1 cellular context compared by ENCODE assay signal in the genomic region with DNA sequence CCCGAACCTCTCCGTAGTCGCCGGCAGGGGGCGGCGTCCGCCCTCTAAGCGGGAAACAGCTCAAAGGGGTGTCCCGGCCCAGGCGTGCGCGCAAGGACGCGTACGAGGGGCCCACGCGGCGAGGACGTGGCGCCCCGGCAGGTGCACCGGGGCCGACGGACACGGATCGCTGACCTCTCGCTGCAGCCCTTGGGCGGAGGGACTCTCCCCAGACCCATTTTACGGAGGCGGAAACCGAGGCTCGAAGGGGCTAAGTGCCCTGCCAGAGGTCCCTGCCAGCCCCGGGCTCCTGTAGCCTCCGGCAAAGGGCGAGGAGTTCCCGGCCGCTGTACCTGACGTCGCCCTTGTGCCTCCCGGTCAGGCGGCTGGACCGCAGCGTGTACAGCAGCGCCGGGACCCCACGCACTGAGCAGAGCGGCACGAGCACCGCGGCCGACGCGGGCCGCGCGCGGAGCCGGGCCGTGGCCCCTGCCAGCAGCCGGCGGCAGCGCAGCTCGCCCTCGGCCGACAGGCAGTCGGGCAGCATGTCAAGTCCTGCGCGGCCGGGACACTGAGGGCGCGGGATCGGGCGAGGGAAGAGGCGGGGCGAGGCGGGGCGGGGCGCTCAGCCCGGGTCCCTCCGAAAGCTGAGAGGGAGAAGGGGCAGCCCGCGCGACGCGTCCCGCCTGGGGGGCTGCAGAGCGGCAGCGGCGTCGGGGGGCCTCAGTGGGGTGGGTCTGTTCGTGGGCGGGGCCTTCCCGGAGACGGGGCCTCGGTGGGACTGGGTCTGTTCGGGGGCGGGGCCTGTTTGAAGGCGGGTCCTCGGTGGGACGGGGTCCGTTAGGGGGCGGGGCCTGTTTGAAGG.
TF ChIP-seq lines count a peak whose summit lies in the region.

A gene with protein sequence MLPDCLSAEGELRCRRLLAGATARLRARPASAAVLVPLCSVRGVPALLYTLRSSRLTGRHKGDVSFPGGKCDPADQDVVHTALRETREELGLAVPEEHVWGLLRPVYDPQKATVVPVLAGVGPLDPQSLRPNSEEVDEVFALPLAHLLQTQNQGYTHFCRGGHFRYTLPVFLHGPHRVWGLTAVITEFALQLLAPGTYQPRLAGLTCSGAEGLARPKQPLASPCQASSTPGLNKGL (minus strand): TSS at position 552 of the 844 bp plus-strand sequence. CDS start 26 bp downstream, at position 526.

TF ChIP-seq in H1, 55 proteins besides CTCF, POLR2A, EP300 and RAD21:
- TF ChIP-seq SAP30 (IDR thresholded peaks at IDR 0.05; ENCODE audit: insufficient read depth, insufficient replicate concordance, low read length) (no peak), CTBP2 (IDR thresholded peaks at IDR 0.05; ENCODE audit: borderline replicate concordance, insufficient read depth, insufficient read length, low read length) (no peak), RFX5 (IDR thresholded peaks at IDR 0.05; ENCODE audit: borderline replicate concordance, low read depth, low read length) (no peak), TAF7 (optimal IDR thresholded peaks at IDR 0.05; ENCODE audit: borderline replicate concordance, low read depth, low read length) (no peak), MAFK (IDR thresholded peaks at IDR 0.05; ENCODE audit: low read depth, low read length) (no peak), SP1 (IDR thresholded peaks at IDR 0.05; ENCODE audit: low read depth, low read length) (no peak), RBBP5 (IDR thresholded peaks at IDR 0.05; ENCODE audit: borderline replicate concordance, low read depth, low read length) (peak; percentile 50; the same call in 1 of the 2 replicates), SUZ12 (IDR thresholded peaks at IDR 0.05; ENCODE audit: low read length) (no peak), SP2 (IDR thresholded peaks at IDR 0.05; ENCODE audit: low read length) (no peak), CREB1 (IDR thresholded peaks at IDR 0.05) (0 out of 2 replicates have a peak, but pooled peaks have one; percentile 14), TAF1 (IDR thresholded peaks at IDR 0.05; ENCODE audit: low read depth, low read length) (peak; percentile 32; the same call in 1 of the 2 replicates), CEBPB (IDR thresholded peaks at IDR 0.05; ENCODE audit: low read depth, low read length) (no peak), POLR2AphosphoS5 (IDR thresholded peaks at IDR 0.05; ENCODE audit: low read depth, low read length) (peak; percentile 76), EZH2 (IDR thresholded peaks at IDR 0.05; ENCODE audit: low read depth, low read length, severe bottlenecking) (no peak), HDAC2 (IDR thresholded peaks at IDR 0.05; ENCODE audit: borderline replicate concordance in 1 of 2, low read depth in 2 of 2, low read length in 2 of 2) (peak in 1 of 2 experiments; percentile 84; a peak in 2 of 4 replicates), SIN3A (conservative IDR thresholded peaks at IDR 0.05 in 1 of 2, IDR thresholded peaks at IDR 0.05 in 1 of 2; ENCODE audit: low read depth in 1 of 2, low read length in 2 of 2) (0 out of 4 replicates have a peak, but pooled peaks have one; percentile 38 to 64), SIX5 (IDR thresholded peaks at IDR 0.05; ENCODE audit: low read depth, low read length) (no peak), HDAC6 (IDR thresholded peaks at IDR 0.05; ENCODE audit: low read depth, low read length) (no peak), ZNF274 (IDR thresholded peaks at IDR 0.05; ENCODE audit: borderline replicate concordance, extremely low read depth, low read length) (no peak), KDM1A (IDR thresholded peaks at IDR 0.05; ENCODE audit: borderline replicate concordance, low read length) (peak; percentile 96), NANOG (IDR thresholded peaks at IDR 0.05; ENCODE audit: insufficient read depth, low read depth, low read length, poor library complexity, severe bottlenecking) (no peak), YY1 (IDR thresholded peaks at IDR 0.05; ENCODE audit: low read depth, low read length) (0 out of 2 replicates have a peak, but pooled peaks have one; percentile 28), BACH1 (IDR thresholded peaks at IDR 0.05; ENCODE audit: low read length) (peak; percentile 47), BRCA1 (IDR thresholded peaks at IDR 0.05; ENCODE audit: low read depth, low read length) (no peak), RXRA (IDR thresholded peaks at IDR 0.05; ENCODE audit: insufficient read depth, low read depth, low read length) (no peak), CBX5 (IDR thresholded peaks at IDR 0.05; ENCODE audit: low read depth, low read length) (no peak), KDM4A (IDR thresholded peaks at IDR 0.05; ENCODE audit: low read depth, low read length, severe bottlenecking) (peak; percentile 35), GTF2F1 (IDR thresholded peaks at IDR 0.05; ENCODE audit: borderline replicate concordance, low read depth, low read length) (no peak), TEAD4 (IDR thresholded peaks at IDR 0.05; ENCODE audit: low read depth, low read length) (0 out of 2 replicates have a peak, but pooled peaks have one; percentile 5), SP4 (IDR thresholded peaks at IDR 0.05; ENCODE audit: low read length) (no peak; the same call in none of the 2 replicates), SIRT6 (IDR thresholded peaks at IDR 0.05; ENCODE audit: low read length) (no peak), PHF8 (conservative IDR thresholded peaks at IDR 0.05; ENCODE audit: low read depth, low read length) (peak; percentile 22; the same call in 1 of the 2 replicates), TBP (IDR thresholded peaks at IDR 0.05; ENCODE audit: low read depth, low read length) (no peak), BCL11A (IDR thresholded peaks at IDR 0.05; ENCODE audit: low read depth in 2 of 2, low read length in 2 of 2) (no peak)
- TF ChIP-seq, protein P1, sequence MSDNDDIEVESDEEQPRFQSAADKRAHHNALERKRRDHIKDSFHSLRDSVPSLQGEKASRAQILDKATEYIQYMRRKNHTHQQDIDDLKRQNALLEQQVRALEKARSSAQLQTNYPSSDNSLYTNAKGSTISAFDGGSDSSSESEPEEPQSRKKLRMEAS (IDR thresholded peaks at IDR 0.05): peak; percentile 80
- TF ChIP-seq, protein P2, sequence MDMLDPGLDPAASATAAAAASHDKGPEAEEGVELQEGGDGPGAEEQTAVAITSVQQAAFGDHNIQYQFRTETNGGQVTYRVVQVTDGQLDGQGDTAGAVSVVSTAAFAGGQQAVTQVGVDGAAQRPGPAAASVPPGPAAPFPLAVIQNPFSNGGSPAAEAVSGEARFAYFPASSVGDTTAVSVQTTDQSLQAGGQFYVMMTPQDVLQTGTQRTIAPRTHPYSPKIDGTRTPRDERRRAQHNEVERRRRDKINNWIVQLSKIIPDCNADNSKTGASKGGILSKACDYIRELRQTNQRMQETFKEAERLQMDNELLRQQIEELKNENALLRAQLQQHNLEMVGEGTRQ (IDR thresholded peaks at IDR 0.05; ENCODE audit: low read length): no peak
- TF ChIP-seq, protein P3, sequence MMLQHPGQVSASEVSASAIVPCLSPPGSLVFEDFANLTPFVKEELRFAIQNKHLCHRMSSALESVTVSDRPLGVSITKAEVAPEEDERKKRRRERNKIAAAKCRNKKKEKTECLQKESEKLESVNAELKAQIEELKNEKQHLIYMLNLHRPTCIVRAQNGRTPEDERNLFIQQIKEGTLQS (IDR thresholded peaks at IDR 0.05; ENCODE audit: insufficient read depth, low read depth, low read length): no peak
- TF ChIP-seq, protein P4, sequence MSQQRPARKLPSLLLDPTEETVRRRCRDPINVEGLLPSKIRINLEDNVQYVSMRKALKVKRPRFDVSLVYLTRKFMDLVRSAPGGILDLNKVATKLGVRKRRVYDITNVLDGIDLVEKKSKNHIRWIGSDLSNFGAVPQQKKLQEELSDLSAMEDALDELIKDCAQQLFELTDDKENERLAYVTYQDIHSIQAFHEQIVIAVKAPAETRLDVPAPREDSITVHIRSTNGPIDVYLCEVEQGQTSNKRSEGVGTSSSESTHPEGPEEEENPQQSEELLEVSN (IDR thresholded peaks at IDR 0.05): peak; percentile 88
- TF ChIP-seq, protein P5, sequence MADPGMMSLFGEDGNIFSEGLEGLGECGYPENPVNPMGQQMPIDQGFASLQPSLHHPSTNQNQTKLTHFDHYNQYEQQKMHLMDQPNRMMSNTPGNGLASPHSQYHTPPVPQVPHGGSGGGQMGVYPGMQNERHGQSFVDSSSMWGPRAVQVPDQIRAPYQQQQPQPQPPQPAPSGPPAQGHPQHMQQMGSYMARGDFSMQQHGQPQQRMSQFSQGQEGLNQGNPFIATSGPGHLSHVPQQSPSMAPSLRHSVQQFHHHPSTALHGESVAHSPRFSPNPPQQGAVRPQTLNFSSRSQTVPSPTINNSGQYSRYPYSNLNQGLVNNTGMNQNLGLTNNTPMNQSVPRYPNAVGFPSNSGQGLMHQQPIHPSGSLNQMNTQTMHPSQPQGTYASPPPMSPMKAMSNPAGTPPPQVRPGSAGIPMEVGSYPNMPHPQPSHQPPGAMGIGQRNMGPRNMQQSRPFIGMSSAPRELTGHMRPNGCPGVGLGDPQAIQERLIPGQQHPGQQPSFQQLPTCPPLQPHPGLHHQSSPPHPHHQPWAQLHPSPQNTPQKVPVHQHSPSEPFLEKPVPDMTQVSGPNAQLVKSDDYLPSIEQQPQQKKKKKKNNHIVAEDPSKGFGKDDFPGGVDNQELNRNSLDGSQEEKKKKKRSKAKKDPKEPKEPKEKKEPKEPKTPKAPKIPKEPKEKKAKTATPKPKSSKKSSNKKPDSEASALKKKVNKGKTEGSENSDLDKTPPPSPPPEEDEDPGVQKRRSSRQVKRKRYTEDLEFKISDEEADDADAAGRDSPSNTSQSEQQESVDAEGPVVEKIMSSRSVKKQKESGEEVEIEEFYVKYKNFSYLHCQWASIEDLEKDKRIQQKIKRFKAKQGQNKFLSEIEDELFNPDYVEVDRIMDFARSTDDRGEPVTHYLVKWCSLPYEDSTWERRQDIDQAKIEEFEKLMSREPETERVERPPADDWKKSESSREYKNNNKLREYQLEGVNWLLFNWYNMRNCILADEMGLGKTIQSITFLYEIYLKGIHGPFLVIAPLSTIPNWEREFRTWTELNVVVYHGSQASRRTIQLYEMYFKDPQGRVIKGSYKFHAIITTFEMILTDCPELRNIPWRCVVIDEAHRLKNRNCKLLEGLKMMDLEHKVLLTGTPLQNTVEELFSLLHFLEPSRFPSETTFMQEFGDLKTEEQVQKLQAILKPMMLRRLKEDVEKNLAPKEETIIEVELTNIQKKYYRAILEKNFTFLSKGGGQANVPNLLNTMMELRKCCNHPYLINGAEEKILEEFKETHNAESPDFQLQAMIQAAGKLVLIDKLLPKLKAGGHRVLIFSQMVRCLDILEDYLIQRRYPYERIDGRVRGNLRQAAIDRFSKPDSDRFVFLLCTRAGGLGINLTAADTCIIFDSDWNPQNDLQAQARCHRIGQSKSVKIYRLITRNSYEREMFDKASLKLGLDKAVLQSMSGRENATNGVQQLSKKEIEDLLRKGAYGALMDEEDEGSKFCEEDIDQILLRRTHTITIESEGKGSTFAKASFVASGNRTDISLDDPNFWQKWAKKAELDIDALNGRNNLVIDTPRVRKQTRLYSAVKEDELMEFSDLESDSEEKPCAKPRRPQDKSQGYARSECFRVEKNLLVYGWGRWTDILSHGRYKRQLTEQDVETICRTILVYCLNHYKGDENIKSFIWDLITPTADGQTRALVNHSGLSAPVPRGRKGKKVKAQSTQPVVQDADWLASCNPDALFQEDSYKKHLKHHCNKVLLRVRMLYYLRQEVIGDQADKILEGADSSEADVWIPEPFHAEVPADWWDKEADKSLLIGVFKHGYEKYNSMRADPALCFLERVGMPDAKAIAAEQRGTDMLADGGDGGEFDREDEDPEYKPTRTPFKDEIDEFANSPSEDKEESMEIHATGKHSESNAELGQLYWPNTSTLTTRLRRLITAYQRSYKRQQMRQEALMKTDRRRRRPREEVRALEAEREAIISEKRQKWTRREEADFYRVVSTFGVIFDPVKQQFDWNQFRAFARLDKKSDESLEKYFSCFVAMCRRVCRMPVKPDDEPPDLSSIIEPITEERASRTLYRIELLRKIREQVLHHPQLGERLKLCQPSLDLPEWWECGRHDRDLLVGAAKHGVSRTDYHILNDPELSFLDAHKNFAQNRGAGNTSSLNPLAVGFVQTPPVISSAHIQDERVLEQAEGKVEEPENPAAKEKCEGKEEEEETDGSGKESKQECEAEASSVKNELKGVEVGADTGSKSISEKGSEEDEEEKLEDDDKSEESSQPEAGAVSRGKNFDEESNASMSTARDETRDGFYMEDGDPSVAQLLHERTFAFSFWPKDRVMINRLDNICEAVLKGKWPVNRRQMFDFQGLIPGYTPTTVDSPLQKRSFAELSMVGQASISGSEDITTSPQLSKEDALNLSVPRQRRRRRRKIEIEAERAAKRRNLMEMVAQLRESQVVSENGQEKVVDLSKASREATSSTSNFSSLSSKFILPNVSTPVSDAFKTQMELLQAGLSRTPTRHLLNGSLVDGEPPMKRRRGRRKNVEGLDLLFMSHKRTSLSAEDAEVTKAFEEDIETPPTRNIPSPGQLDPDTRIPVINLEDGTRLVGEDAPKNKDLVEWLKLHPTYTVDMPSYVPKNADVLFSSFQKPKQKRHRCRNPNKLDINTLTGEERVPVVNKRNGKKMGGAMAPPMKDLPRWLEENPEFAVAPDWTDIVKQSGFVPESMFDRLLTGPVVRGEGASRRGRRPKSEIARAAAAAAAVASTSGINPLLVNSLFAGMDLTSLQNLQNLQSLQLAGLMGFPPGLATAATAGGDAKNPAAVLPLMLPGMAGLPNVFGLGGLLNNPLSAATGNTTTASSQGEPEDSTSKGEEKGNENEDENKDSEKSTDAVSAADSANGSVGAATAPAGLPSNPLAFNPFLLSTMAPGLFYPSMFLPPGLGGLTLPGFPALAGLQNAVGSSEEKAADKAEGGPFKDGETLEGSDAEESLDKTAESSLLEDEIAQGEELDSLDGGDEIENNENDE (IDR thresholded peaks at IDR 0.05; ENCODE audit: insufficient replicate concordance, low read length): no peak
